ENCODE assay signal across 13 cellular contexts in the genomic region with DNA sequence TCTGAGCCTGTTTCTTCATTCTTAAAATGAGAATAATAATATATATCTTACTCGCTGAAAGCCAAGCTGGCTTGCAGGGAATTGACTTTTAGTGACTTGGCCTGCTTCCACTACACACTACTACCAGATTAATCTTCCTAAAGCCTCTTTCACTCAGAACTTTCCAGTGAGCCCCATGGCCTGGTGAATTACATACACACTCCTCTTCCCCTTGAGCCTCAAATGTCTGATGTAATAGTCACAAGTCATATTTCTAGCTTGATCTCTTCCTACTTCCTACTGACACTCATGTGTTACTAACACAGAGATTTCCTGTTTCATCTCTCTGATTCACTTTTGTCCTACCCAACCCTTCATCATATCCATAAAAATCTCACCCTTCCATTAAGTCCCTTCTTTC.
DNase-seq lines count a peak whose midpoint lies in the region; ATAC-seq, FAIRE-seq and TF ChIP-seq lines count a peak whose summit lies in the region.
"Had no signal": no experiment of that assay in that cellular context is flagged by ENCODE, and none has a peak within 500 bp of the region (broad histone marks: within the 10 kb centered on the region; RNA-seq: fewer than 3 reads in every experiment).

No MANE protein-coding gene starts in this region.

- peak overlapping the region; percentile 43 for H3K4me2 ChIP-seq in osteoblast (ENCODE audit: insufficient read depth, low read length)

- ATAC-seq in esophagus mucosa = peak; percentile 97
- ATAC-seq: HCT116, pancreas had no signal

- H3K36me3 ChIP-seq in osteoblast (ENCODE audit: insufficient read depth, low read length) = no peaks in the 10 kb centered on the region
- H3K36me3 ChIP-seq: pancreas had no signal

- H2AFZ ChIP-seq in osteoblast (ENCODE audit: low read length) = peak overlapping the region; percentile 60

- DNase-seq in H54 (ENCODE audit: insufficient read length, low spot score) = peak; percentile 5
- peak; percentile 87 for DNase-seq in RKO (ENCODE audit: low spot score)
- peak; percentile 56 for DNase-seq in osteoblast (ENCODE audit: insufficient read length, low spot score, missing footprints)
- no peak for DNase-seq in LoVo (ENCODE audit: low spot score)
- DNase-seq in NCI-H1417 (lab: John Stamatoyannopoulos, UW) = no peak
- DNase-seq in GOT3 (lab: John Stamatoyannopoulos, UW) = no peak
- DNase-seq in UCSD-AML1 (lab: John Stamatoyannopoulos, UW; ENCODE audit: unreplicated experiment) = no peak
- DNase-seq: NCI-H2081, NCI-H774, pancreas had no signal

- TF ChIP-seq POLR2A in H54 (IDR thresholded peaks at IDR 0.05; ENCODE audit: low read depth, low read length) = no peak

- H3K27me3 ChIP-seq in osteoblast (ENCODE audit: insufficient read depth, low read length) = no peaks in the 10 kb centered on the region
- H3K27me3 ChIP-seq: pancreas had no signal

- no peak for TF ChIP-seq CTCF in osteoblast (IDR thresholded peaks at IDR 0.05; ENCODE audit: extremely low read depth, low read depth, low read length)

- FAIRE-seq in H54 (lab: Jason Lieb, UNC) = peak; percentile 98
- FAIRE-seq: pancreas, TTC549 had no signal

- H3K27ac ChIP-seq in osteoblast (ENCODE audit: low read depth, low read length) = peak overlapping the region; percentile 71
- H3K27ac ChIP-seq: pancreas had no signal

- H3K4me3 ChIP-seq in osteoblast (ENCODE audit: insufficient read depth, low read length) = no peak overlapping the region
- H3K4me3 ChIP-seq: pancreas had no signal

- no peaks in the 10 kb centered on the region for H4K20me1 ChIP-seq in osteoblast (ENCODE audit: insufficient read depth, low read length)

- no peaks in the 10 kb centered on the region for H3K79me2 ChIP-seq in osteoblast (ENCODE audit: insufficient read depth, low read length)

- no peaks in the 10 kb centered on the region for H3K9me3 ChIP-seq in osteoblast (ENCODE audit: low read depth, low read length)
- H3K9me3 ChIP-seq: pancreas had no signal

- peaks cover 31% of the 10 kb centered on the region for H3K4me1 ChIP-seq in osteoblast (ENCODE audit: insufficient read depth, low read length)
- H3K4me1 ChIP-seq: pancreas had no signal

Comparison
In these comparisons a context has a peak if more than half of its experiments do, and no peak if none do; other contexts are left out.
1. DNase-seq: peak in H54 (single experiment), RKO (single experiment) and osteoblast (single experiment); none in LoVo (single experiment), NCI-H1417 (0 of 3), GOT3 (single experiment) and UCSD-AML1 (single experiment).